ENCODE assay signal across 13 cellular contexts in the genomic region with DNA sequence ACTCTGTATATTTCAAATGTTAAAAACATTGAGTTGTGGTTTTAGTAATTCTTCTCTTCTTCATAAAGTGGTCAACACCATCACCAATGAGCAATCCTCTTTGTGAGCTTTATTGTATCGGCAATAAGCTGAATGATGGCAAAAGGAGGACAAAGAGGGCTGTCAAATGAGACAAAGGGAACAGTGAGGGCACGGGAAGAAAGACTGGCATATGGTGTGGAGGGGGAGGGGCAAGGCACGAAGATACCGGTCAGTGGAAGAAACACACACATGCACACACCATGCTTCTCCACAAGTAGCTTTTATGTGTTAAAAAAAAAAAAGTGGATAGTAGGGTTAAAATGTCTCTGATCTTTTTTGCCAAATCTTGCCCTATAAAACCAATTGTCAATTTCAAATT.
DNase-seq lines count a peak whose midpoint lies in the region; ATAC-seq lines count a peak whose summit lies in the region.
"Had no signal": no experiment of that assay in that cellular context is flagged by ENCODE, and none has a peak within 500 bp of the region (broad histone marks: within the 10 kb centered on the region; RNA-seq: fewer than 3 reads in every experiment).

No MANE protein-coding gene starts in this region.

- no peak overlapping the region for H3K9ac ChIP-seq in SK-N-MC (ENCODE audit: insufficient read length)

- H3K4me3 ChIP-seq in SK-N-MC (no peak overlapping the region), mesodermal cell (ENCODE audit: extremely low read depth, insufficient read depth, low read length, poor library complexity, severe bottlenecking) (no peak overlapping the region)
- H3K4me3 ChIP-seq: cardiac muscle cell, tibial nerve had no signal

- DNase-seq in DMS114 treated with DMSO at 0.1 percent for 48 hours (lab: John Stamatoyannopoulos, UW; ENCODE audit: unreplicated experiment) (peak; percentile 73), NCI-H146 (lab: John Stamatoyannopoulos, UW) (peak; percentile 79), SK-N-MC (ENCODE audit: low read depth, low spot score) (no peak), AG08396 (ENCODE audit: low spot score) (no peak), HPDE6-E6E7 (ENCODE audit: extremely low spot score) (no peak)
- DNase-seq: activated B cell treated with CpG ODN at 0.5 μM for 24 hours, NCI-H526 treated with DMSO at 0.1 percent for 48 hours had no signal

- H3K9me3 ChIP-seq in SK-N-MC (ENCODE audit: low read depth, low read length) = peaks cover 5% of the 10 kb centered on the region; the same call in 1 of the 2 replicates
- peaks cover 8% of the 10 kb centered on the region for H3K9me3 ChIP-seq in mesodermal cell (ENCODE audit: control insufficient read depth, low read length)
- H3K9me3 ChIP-seq: BE2C, tibial nerve had no signal

- peaks cover 45% of the 10 kb centered on the region for H3K4me1 ChIP-seq in mesodermal cell (ENCODE audit: control insufficient read depth, insufficient read depth, low read length, poor library complexity, severe bottlenecking)

- 17% methylated on average over 1 of the region's 4 CpGs; no CpG with 5 or more reads in 1 of the 2 experiments for WGBS in mesodermal cell (ENCODE audit: insufficient coverage in 2 of 2), 2 experiments

- H3K27ac ChIP-seq in SK-N-MC (peak overlapping the region; percentile 28), mesodermal cell (ENCODE audit: low read depth, low read length, severe bottlenecking) (peak overlapping the region; percentile 94)

- H3K36me3 ChIP-seq in SK-N-MC (ENCODE audit: insufficient read depth, low read length) (no peaks in the 10 kb centered on the region), mesodermal cell (ENCODE audit: control insufficient read depth, insufficient read depth, low read length) (no peaks in the 10 kb centered on the region)
- H3K36me3 ChIP-seq: BE2C, cardiac muscle cell, tibial nerve had no signal

- no peak for ATAC-seq in GM18519 (IDR thresholded peaks at IDR 0.05; ENCODE audit: low FRiP score, unreplicated experiment)
- no peak for ATAC-seq in GM18858 (IDR thresholded peaks at IDR 0.05; ENCODE audit: unreplicated experiment)

Comparison
In these comparisons a context has a peak if more than half of its experiments do, and no peak if none do; other contexts are left out.
1. DNase-seq: peak in DMS114 treated with DMSO at 0.1 percent for 48 hours (single experiment) and NCI-H146 (single experiment); none in SK-N-MC (single experiment), AG08396 (single experiment) and HPDE6-E6E7 (single experiment).